ENCODE assay signal across 10 cellular contexts in genomic region chr19:45253396-45254027, GRCh38. TPM values are rescaled to one million over a fixed set of nuclear protein-coding genes. Genes with fewer than 3 reads are reported as not detected.
A peak's percentile ranks its signal among the peaks of the same experiment; 100 is the strongest.
DNase-seq lines count a peak whose midpoint lies in the region; ATAC-seq, FAIRE-seq and TF ChIP-seq lines count a peak whose summit lies in the region.
"Had no signal": no experiment of that assay in that cellular context is flagged by ENCODE, and none has a peak within 500 bp of the region (broad histone marks: within the 10 kb centered on the region; RNA-seq: fewer than 3 reads in every experiment).

No MANE protein-coding gene starts in this region.

- no peaks in the 10 kb centered on the region for H3K9me3 ChIP-seq in OCI-LY7 (ENCODE audit: low read length)
- no peaks in the 10 kb centered on the region for H3K9me3 ChIP-seq in osteoblast (ENCODE audit: low read depth, low read length)
- H3K9me3 ChIP-seq: gastrocnemius medialis had no signal

- no peaks in the 10 kb centered on the region for H3K27me3 ChIP-seq in osteoblast (ENCODE audit: insufficient read depth, low read length)
- H3K27me3 ChIP-seq: gastrocnemius medialis had no signal

- DNase-seq in D721Med (ENCODE audit: insufficient read length, low spot score): peak; percentile 74
- DNase-seq in OCI-LY7 (ENCODE audit: low spot score): no peak
- no peak for DNase-seq in choroid plexus epithelial cell (ENCODE audit: low read depth)
- peak; percentile 97 for DNase-seq in osteoblast (ENCODE audit: insufficient read length, low spot score, missing footprints)
- no peak for DNase-seq in left cardiac atrium
- no peak for DNase-seq in sciatic nerve (ENCODE audit: low spot score)
- DNase-seq: gastrocnemius medialis, NCI-H345 had no signal

- H3K79me2 ChIP-seq in OCI-LY7 (ENCODE audit: insufficient read depth, low read depth, low read length) (no peaks in the 10 kb centered on the region), osteoblast (ENCODE audit: insufficient read depth, low read length) (peaks cover 59% of the 10 kb centered on the region)

- CTCF ChIA-PET in OCI-LY7 (lab: Charles Lee; ENCODE audit: unreplicated experiment): no interaction called here

- no peak overlapping the region for H3K4me3 ChIP-seq in OCI-LY7 (ENCODE audit: low read depth, low read length, poor library complexity, severe bottlenecking)
- peak overlapping the region; percentile 12 for H3K4me3 ChIP-seq in choroid plexus epithelial cell (ENCODE audit: low read depth, low read length)
- no peak overlapping the region for H3K4me3 ChIP-seq in osteoblast (ENCODE audit: insufficient read depth, low read length)

- H3K36me3 ChIP-seq in OCI-LY7 (ENCODE audit: insufficient read depth, low read length) (no peaks in the 10 kb centered on the region), osteoblast (ENCODE audit: insufficient read depth, low read length) (no peaks in the 10 kb centered on the region)
- H3K36me3 ChIP-seq: gastrocnemius medialis had no signal

- H2AFZ ChIP-seq in OCI-LY7 (ENCODE audit: low read length) (no peak overlapping the region), osteoblast (ENCODE audit: low read length) (no peak overlapping the region)

- peak overlapping the region; percentile 82; the same call in 1 of the 2 replicates for H3K4me2 ChIP-seq in OCI-LY7 (ENCODE audit: low read length)
- H3K4me2 ChIP-seq in osteoblast (ENCODE audit: insufficient read depth, low read length): peak overlapping the region; percentile 19

- FAIRE-seq in D721Med (lab: Jason Lieb, UNC): no peak

- no peak for ATAC-seq in left cardiac atrium
- no peak for ATAC-seq in sciatic nerve
- ATAC-seq in HG03439 (IDR thresholded peaks at IDR 0.05; ENCODE audit: unreplicated experiment): no peak
- ATAC-seq: gastrocnemius medialis had no signal

- H4K20me1 ChIP-seq in OCI-LY7 (ENCODE audit: insufficient read depth, low read length) (no peaks in the 10 kb centered on the region), osteoblast (ENCODE audit: insufficient read depth, low read length) (peaks cover 32% of the 10 kb centered on the region)

- TF ChIP-seq CTCF in D721Med (IDR thresholded peaks at IDR 0.05; ENCODE audit: insufficient read depth, missing control alignments) (no peak), OCI-LY7 (conservative IDR thresholded peaks at IDR 0.05; ENCODE audit: low read length) (no peak), choroid plexus epithelial cell (conservative IDR thresholded peaks at IDR 0.05; ENCODE audit: low read depth, low read length) (no peak), osteoblast (IDR thresholded peaks at IDR 0.05; ENCODE audit: extremely low read depth, low read depth, low read length) (no peak)

- H3K9me2 ChIP-seq in OCI-LY7 (ENCODE audit: insufficient read depth, low read length): no peaks in the 10 kb centered on the region

- POLR2A ChIA-PET in OCI-LY7 (lab: Charles Lee): interaction anchor here (1.3 kb wide), 1 partner anchor 73 kb away, joined by 3 read pairs; no protein-coding TSS in a partner anchor

- intact Hi-C loops in OCI-LY7 (cut with micrococcal nuclease; ENCODE audit: unreplicated experiment): loop anchor here (5.0 kb wide), 1 partner anchor 84 kb away; no protein-coding TSS in a partner anchor
- intact Hi-C loops in left cardiac atrium (cut with DNase I): no loop called here
- intact Hi-C loops in sciatic nerve (cut with DNase I): loop anchor here (5.0 kb wide), 1 partner anchor 166 kb away; no protein-coding TSS in a partner anchor

- no TSS peak for BruUV-seq in OCI-LY7 (replicated peaks; lab: Mats Ljungman, UMichigan)

- peaks cover 34% of the 10 kb centered on the region for H3K4me1 ChIP-seq in OCI-LY7 (ENCODE audit: insufficient read depth, low read length, poor library complexity, severe bottlenecking)
- H3K4me1 ChIP-seq in osteoblast (ENCODE audit: insufficient read depth, low read length): peaks cover 20% of the 10 kb centered on the region

- H3K27ac ChIP-seq in OCI-LY7 (ENCODE audit: low read depth, low read length, poor library complexity, severe bottlenecking) (no peak overlapping the region), osteoblast (ENCODE audit: low read depth, low read length) (peak overlapping the region; percentile 14)
- H3K27ac ChIP-seq: gastrocnemius medialis had no signal

RNA-seq across cellular contexts. Expression of gene MARK4, which starts 2.4 kb away (rescaled TPM):
- 10.4 and 14.2 TPM in 2 replicates for total RNA-seq in OCI-LY7 (2014; rRNA removed; shearing (Covaris generic))
- total RNA-seq in OCI-LY7 (2022) (24.5 and 25.6 TPM in 2 replicates), osteoblast (16.2 and 18.1 TPM in 2 replicates), left cardiac atrium (10 to 100 TPM; 30.2 to 38.8 TPM), sciatic nerve (37.5 TPM)

RNA-seq across cellular contexts. Expression of gene EXOC3L2, which starts 8.3 kb away (rescaled TPM):
- not detected in 2 replicates for total RNA-seq in OCI-LY7 (2014; rRNA removed; shearing (Covaris generic))
- not detected in 2 replicates for total RNA-seq in OCI-LY7 (2022)
- total RNA-seq in osteoblast: not detected in 2 replicates
- total RNA-seq in left cardiac atrium: 1 to 10 TPM; 1.9 to 2.6 TPM
- 4.9 TPM for total RNA-seq in sciatic nerve
- total RNA-seq: activated CD8-positive, alpha-beta memory T cell treated with anti-CD3 and anti-CD28 coated beads for 36 hours had no signal

Comparison
In these comparisons a context has a peak if more than half of its experiments do, and no peak if none do; other contexts are left out.
1. DNase-seq: peak in D721Med (single experiment) and osteoblast (single experiment); none in OCI-LY7 (single experiment), choroid plexus epithelial cell (single experiment), left cardiac atrium (single experiment) and sciatic nerve (single experiment).
2. intact Hi-C loops: an anchor here in OCI-LY7 (5.0 kb wide) and sciatic nerve (5.0 kb wide); none called in left cardiac atrium.